8 cellular contexts compared by ENCODE assay signal in the genomic region with DNA sequence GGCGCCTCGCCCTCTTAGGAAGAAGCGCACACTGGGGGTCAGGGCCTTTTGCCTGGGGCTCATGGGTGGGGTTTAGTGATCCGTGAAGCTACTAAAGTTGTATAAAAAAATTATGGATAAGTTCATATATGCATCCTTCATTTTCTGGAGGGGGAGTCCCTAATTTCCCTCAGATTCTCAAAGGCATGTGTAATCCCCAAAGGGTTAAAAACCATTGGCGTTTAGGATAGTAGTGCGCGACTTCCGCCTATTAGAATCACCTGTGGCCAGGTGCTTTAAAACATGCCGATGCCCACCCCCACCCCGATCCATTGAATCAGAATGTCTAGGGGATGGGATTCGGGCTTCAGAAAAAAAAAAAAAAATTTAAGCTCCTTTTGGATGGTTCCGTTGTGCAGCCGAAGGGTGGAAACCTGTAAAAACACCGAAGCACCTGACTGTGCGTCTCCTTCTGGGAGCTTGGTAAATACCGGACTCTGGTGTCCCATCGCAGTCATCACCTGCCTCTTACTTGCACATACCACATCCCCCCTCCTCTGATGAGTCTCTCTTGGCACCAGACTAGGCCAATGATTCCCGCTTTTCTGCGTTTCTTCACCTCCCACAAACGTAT. TPM values are rescaled to one million over a fixed set of nuclear protein-coding genes. Genes with fewer than 3 reads are reported as not detected.
DNase-seq lines count a peak whose midpoint lies in the region; ATAC-seq and FAIRE-seq lines count a peak whose summit lies in the region.

No MANE protein-coding gene starts in this region.

- DNase-seq in COLO668 (lab: John Stamatoyannopoulos, UW; ENCODE audit: unreplicated experiment) (peak; percentile 30), cerebellar cortex (ENCODE audit: low spot score) (peak; percentile 63), mesendoderm (peak; percentile 41), ureter (ENCODE audit: low spot score) (peak; percentile 44), RCC 7860 (ENCODE audit: low spot score) (no peak)
- no peak for DNase-seq in activated CD4-positive, alpha-beta T cell treated with anti-CD3 and anti-CD28 coated beads, Interleukin-2, amount 50 U/mL, for 1 hour

- H2BK120ac ChIP-seq in mesendoderm (ENCODE audit: low read depth, low read length): no peak overlapping the region

- H3K36me3 ChIP-seq in HUES64 (ENCODE audit: insufficient read depth, low read length) (peaks cover 4% of the 10 kb centered on the region; the same call in 1 of the 2 replicates), mesendoderm (ENCODE audit: control insufficient read depth, insufficient read depth, low read length) (no peaks in the 10 kb centered on the region)

- FAIRE-seq in RCC 7860 (lab: Jason Lieb, UNC): no peak

- H3K27me3 ChIP-seq in HUES64 (ENCODE audit: insufficient read depth, low read length) (peaks cover 24% of the 10 kb centered on the region; the same call in 1 of the 2 replicates), mesendoderm (ENCODE audit: insufficient read depth, low read length, poor library complexity) (no peaks in the 10 kb centered on the region)

- no peak for ATAC-seq in HG02973 (IDR thresholded peaks at IDR 0.05; ENCODE audit: unreplicated experiment)

- H2BK5ac ChIP-seq in mesendoderm (ENCODE audit: low read length): no peak overlapping the region

- H4K8ac ChIP-seq in mesendoderm (ENCODE audit: low read depth, low read length): no peak overlapping the region

- H3K4me2 ChIP-seq in mesendoderm (ENCODE audit: low read length): peak overlapping the region; percentile 50

- H2AK5ac ChIP-seq in mesendoderm (ENCODE audit: low read length): no peak overlapping the region

- H3K23ac ChIP-seq in mesendoderm (ENCODE audit: low read length): no peak overlapping the region

- H3K56ac ChIP-seq in mesendoderm (ENCODE audit: low read length): peak overlapping the region; percentile 91

- WGBS in HUES64: 27% methylated on average over 19 of the region's 20 CpGs
- no CpG with 5 or more reads among the region's 20 CpGs for WGBS in mesendoderm (ENCODE audit: extremely low coverage, insufficient coverage, low lambda C conversion rate)

- H3K9me3 ChIP-seq in HUES64 (ENCODE audit: insufficient read depth, low read depth, low read length): no peaks in the 10 kb centered on the region

- H3K27ac ChIP-seq in HUES64 (ENCODE audit: low read depth, low read length): peak overlapping the region; percentile 57; the same call in 1 of the 2 replicates
- H3K27ac ChIP-seq in mesendoderm (ENCODE audit: low read depth, low read length): no peak overlapping the region

- H3K79me1 ChIP-seq in mesendoderm (ENCODE audit: low read length): no peaks in the 10 kb centered on the region

- peak overlapping the region; percentile 68 for H3K18ac ChIP-seq in mesendoderm (ENCODE audit: low read length)

- H2BK15ac ChIP-seq in mesendoderm (replicated peaks; ENCODE audit: low read depth): no peak overlapping the region

- H3K4me1 ChIP-seq in HUES64 (ENCODE audit: insufficient read depth, low read length): peaks cover 23% of the 10 kb centered on the region
- peaks cover 2% of the 10 kb centered on the region for H3K4me1 ChIP-seq in mesendoderm (ENCODE audit: control insufficient read depth, low read depth, low read length)

- H3K9ac ChIP-seq in HUES64 (ENCODE audit: low read depth, low read length): peak overlapping the region; percentile 79
- H3K9ac ChIP-seq in mesendoderm (ENCODE audit: low read length): peak overlapping the region; percentile 72

- peak overlapping the region; percentile 90 for H3K4me3 ChIP-seq in HUES64 (ENCODE audit: low read length)
- H3K4me3 ChIP-seq in mesendoderm (ENCODE audit: low read length): peak overlapping the region; percentile 63

- H3K4ac ChIP-seq in mesendoderm (ENCODE audit: low read depth, low read length): peak overlapping the region; percentile 58

- H3K79me2 ChIP-seq in mesendoderm (ENCODE audit: control insufficient read depth, insufficient read depth, low read length): no peaks in the 10 kb centered on the region

- H4K5ac ChIP-seq in mesendoderm (ENCODE audit: low read length): no peak overlapping the region

RNA-seq across cellular contexts. Expression of a gene that starts 0.6 kb away (rescaled TPM):
- 7.8 TPM for polyA plus RNA-seq in HUES64 (2013, experiment 1 of 2)
- 8.5 TPM for polyA plus RNA-seq in HUES64 (2013, experiment 2 of 2)
- 7.5 TPM for polyA plus RNA-seq in mesendoderm (2013, experiment 1 of 2)
- polyA plus RNA-seq in mesendoderm (2013, experiment 2 of 2): 6.9 TPM
- total RNA-seq in ureter: 28.4 TPM

Comparison
In these comparisons a context has a peak if more than half of its experiments do, and no peak if none do; other contexts are left out.
1. DNase-seq: peak in COLO668 (single experiment), cerebellar cortex (single experiment), mesendoderm (single experiment) and ureter (single experiment); none in RCC 7860 (single experiment) and activated CD4-positive, alpha-beta T cell treated with anti-CD3 and anti-CD28 coated beads, Interleukin-2, amount 50 U/mL, for 1 hour (single experiment).